Comparison of ENCODE assay signal across 15 cellular contexts in the genomic region with DNA sequence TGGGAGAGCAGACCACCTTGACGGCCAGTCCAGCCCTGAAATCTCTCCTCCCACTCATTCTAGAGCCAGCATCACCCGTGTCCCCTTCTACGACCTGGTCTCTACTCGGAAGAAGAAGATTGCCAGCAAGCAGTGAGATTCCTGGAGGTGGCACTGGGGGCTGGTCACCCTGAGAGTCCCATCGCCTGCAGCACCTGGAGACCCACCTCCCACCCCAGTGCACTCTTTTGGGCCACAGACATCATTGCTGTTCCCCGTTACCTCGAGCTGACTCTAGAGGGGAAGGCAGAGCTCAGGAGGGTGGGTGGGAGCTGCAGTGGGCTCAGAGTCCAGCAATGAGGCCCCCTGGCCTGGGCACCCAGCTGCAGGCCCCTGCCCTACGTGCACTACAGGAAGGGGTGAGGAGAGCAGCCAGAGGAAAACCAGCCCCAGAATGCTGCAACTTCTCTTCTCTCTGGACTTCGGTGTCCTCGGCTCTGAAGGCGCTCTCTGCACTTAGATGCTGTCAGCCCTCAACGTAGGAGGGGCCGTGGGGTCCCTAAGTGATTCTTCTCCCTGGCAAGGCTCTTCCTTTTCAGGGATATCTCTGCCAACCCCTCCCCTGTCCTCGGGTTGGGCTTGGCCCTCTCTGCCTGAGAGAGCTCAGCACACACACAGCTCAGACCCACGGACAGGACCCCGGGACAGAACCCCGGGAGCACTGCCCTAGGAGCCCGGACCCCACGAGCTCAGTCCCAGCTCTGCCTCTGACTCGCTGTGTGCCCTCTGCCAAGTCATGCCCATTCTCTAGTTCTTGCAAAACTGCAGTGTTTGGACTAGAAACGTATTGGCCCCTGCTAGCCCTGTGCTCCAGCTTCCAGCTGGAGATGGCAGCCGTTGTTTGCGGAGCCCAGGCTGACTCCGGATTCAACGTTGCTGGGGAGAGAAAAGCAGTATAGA. TPM values are rescaled to one million over a fixed set of nuclear protein-coding genes. Genes with fewer than 3 reads are reported as not detected.
DNase-seq lines count a peak whose midpoint lies in the region; ATAC-seq and TF ChIP-seq lines count a peak whose summit lies in the region.
"Had no signal": no experiment of that assay in that cellular context is flagged by ENCODE, and none has a peak within 500 bp of the region (broad histone marks: within the 10 kb centered on the region; RNA-seq: fewer than 3 reads in every experiment).

No MANE protein-coding gene starts in this region.

- peaks cover 33% of the 10 kb centered on the region for H3K36me3 Mint-ChIP-seq in activated T-cell treated with anti-CD3 and anti-CD28 coated beads, Interleukin-2, amount 50 U/mL, for 24 hours (ENCODE audit: low read depth)

- peaks cover 3% of the 10 kb centered on the region; the same call in 1 of the 2 replicates for H3F3A ChIP-seq in Loucy (ENCODE audit: low read depth)

- peaks cover 58% of the 10 kb centered on the region for H3K4me1 Mint-ChIP-seq in activated T-cell treated with anti-CD3 and anti-CD28 coated beads, Interleukin-2, amount 50 U/mL, for 24 hours (ENCODE audit: low read depth)

- TF ChIP-seq POLR2A in spleen (IDR thresholded peaks at IDR 0.05), result no peak

- TF ChIP-seq CTCF in Loucy (conservative IDR thresholded peaks at IDR 0.05; ENCODE audit: low read length) (no peak), spleen (IDR thresholded peaks at IDR 0.05 in 8 of 11, conservative IDR thresholded peaks at IDR 0.05 in 3 of 11) (no peak)

- peak overlapping the region; percentile 68 for H3K4me2 ChIP-seq in Loucy (ENCODE audit: low read depth, low read length, poor library complexity, severe bottlenecking)
- H3K4me2 ChIP-seq: smooth muscle cell had no signal

- no peaks in the 10 kb centered on the region for H3K9me3 ChIP-seq in Loucy (ENCODE audit: insufficient read depth, low read depth, low read length)
- no peaks in the 10 kb centered on the region for H3K9me3 ChIP-seq in effector memory CD4-positive, alpha-beta T cell (ENCODE audit: control insufficient read depth, low read length)
- H3K9me3 ChIP-seq in spleen, result no peaks in the 10 kb centered on the region
- H3K9me3 ChIP-seq: left ventricle myocardium inferior, tibial artery had no signal

- H3K4me3 Mint-ChIP-seq in activated T-cell treated with anti-CD3 and anti-CD28 coated beads, Interleukin-2, amount 50 U/mL, for 24 hours, result peak overlapping the region; percentile 20

- H3K9me2 ChIP-seq in Loucy (replicated peaks; ENCODE audit: low read depth, low read length), result no peaks in the 10 kb centered on the region

- H4K20me1 ChIP-seq in Loucy (ENCODE audit: insufficient read depth, low read length, poor library complexity, severe bottlenecking), result no peaks in the 10 kb centered on the region

- peak overlapping the region; percentile 40 for H3K27ac ChIP-seq in effector memory CD4-positive, alpha-beta T cell (ENCODE audit: insufficient read depth, low read length, poor library complexity, severe bottlenecking)
- peak overlapping the region in 3 of 8 donors; percentile 83 to 96 (median 90) for H3K27ac ChIP-seq in spleen
- H3K27ac ChIP-seq: left ventricle myocardium inferior, tibial artery had no signal

- peaks cover 15% of the 10 kb centered on the region; the same call in 1 of the 2 replicates for H3K79me2 ChIP-seq in Loucy (ENCODE audit: insufficient read depth, low read length)

- no peaks in the 10 kb centered on the region for H3K27me3 ChIP-seq in Loucy (ENCODE audit: insufficient read depth, low read length, poor library complexity, severe bottlenecking)
- no peaks in the 10 kb centered on the region for H3K27me3 ChIP-seq in effector memory CD4-positive, alpha-beta T cell (replicated peaks; ENCODE audit: control insufficient read depth, insufficient read depth, low read length, poor library complexity, severe bottlenecking)
- H3K27me3 ChIP-seq in spleen (replicated peaks in 1 of 7), result no peaks in the 10 kb centered on the region

- 63 to 69% (median 67%) methylated on average over 17 to 25 of the region's 25 CpGs for WGBS in spleen, 5 donors

- no peak overlapping the region for H2AFZ ChIP-seq in Loucy (ENCODE audit: low read length)

- no peak for ATAC-seq in GM21381 (IDR thresholded peaks at IDR 0.05; ENCODE audit: unreplicated experiment)
- ATAC-seq: esophagus mucosa had no signal

- H3K4me1 ChIP-seq in Loucy (ENCODE audit: insufficient read depth, low read length, poor library complexity, severe bottlenecking), result peaks cover 74% of the 10 kb centered on the region
- H3K4me1 ChIP-seq in effector memory CD4-positive, alpha-beta T cell (ENCODE audit: control insufficient read depth, insufficient read depth, low read length, poor library complexity, severe bottlenecking), result peaks cover 42% of the 10 kb centered on the region
- H3K4me1 ChIP-seq in spleen, result peaks cover 38 to 85% (median 64%) of the 10 kb centered on the region in 6 donors

- DNase-seq in activated T-cell treated with anti-CD3 and anti-CD28 coated beads, Interleukin-2, amount 50 U/mL, for 24 hours, result no peak
- DNase-seq in activated T-cell treated with anti-CD3 and anti-CD28 coated beads for 4 hours, result no peak
- no peak for DNase-seq in effector memory CD4-positive, alpha-beta T cell
- peak; percentile 74 for DNase-seq in spleen
- DNase-seq in stimulated activated CD4-positive, alpha-beta T cell treated with anti-CD3 and anti-CD28 coated beads, Interleukin-12 subunit alpha, Interleukin-12 subunit beta, amount 100 ng/mL, for 4 hours, result no peak
- DNase-seq in midbrain (lab: John Stamatoyannopoulos, UW), result no peak
- DNase-seq: cerebellar nuclear complex, left ventricle myocardium inferior, NCI-H1105 treated with DMSO at 0.1 percent for 48 hours, NCI-H446, tibial artery had no signal

- H3K27me3 Mint-ChIP-seq in activated T-cell treated with anti-CD3 and anti-CD28 coated beads, Interleukin-2, amount 50 U/mL, for 24 hours, result no peaks in the 10 kb centered on the region

- peak overlapping the region; percentile 64 for H3K27ac Mint-ChIP-seq in activated T-cell treated with anti-CD3 and anti-CD28 coated beads, Interleukin-2, amount 50 U/mL, for 24 hours

- no peaks in the 10 kb centered on the region for H3K9me3 Mint-ChIP-seq in activated T-cell treated with anti-CD3 and anti-CD28 coated beads, Interleukin-2, amount 50 U/mL, for 24 hours

- intact Hi-C loops in spleen (cut with DNase I; ENCODE audit: low total_unique reads), result loop anchor here (5.0 kb wide), 1 partner anchor 41 kb away; no protein-coding TSS in a partner anchor

- H3K9ac ChIP-seq in Loucy (ENCODE audit: low read depth, low read length, poor library complexity, severe bottlenecking), result peak overlapping the region; percentile 63

- H3K36me3 ChIP-seq in Loucy (ENCODE audit: insufficient read depth, low read length) (peaks cover 9% of the 10 kb centered on the region; the same call in 1 of the 2 replicates), spleen (peaks cover 0 to 66% (median 34%) of the 10 kb centered on the region in 6 donors)
- peaks cover 39% of the 10 kb centered on the region for H3K36me3 ChIP-seq in effector memory CD4-positive, alpha-beta T cell (ENCODE audit: control insufficient read depth, insufficient read depth, low read length)
- H3K36me3 ChIP-seq: left ventricle myocardium inferior, tibial artery had no signal

- H3K4me3 ChIP-seq in Loucy (ENCODE audit: low read length, poor library complexity, severe bottlenecking) (peak overlapping the region; percentile 55), spleen (no peak overlapping the region)
- H3K4me3 ChIP-seq in effector memory CD4-positive, alpha-beta T cell (ENCODE audit: insufficient read depth, low read depth, low read length, poor library complexity, severe bottlenecking), result no peak overlapping the region
- H3K4me3 ChIP-seq: left ventricle myocardium inferior, smooth muscle cell, tibial artery had no signal

RNA-seq across cellular contexts. Expression of gene CYTH4, which starts 31.3 kb away (rescaled TPM):
- 100 to 1,000 TPM in 6 of 7 donors, 10 to 100 TPM in 1; 97.5 to 238 (median 118) TPM for total RNA-seq in spleen
- polyA plus RNA-seq in spleen, result 10 to 100 TPM; 35.3 to 58.1 (median 53.6) TPM
- total RNA-seq: smooth muscle cell had no signal
- polyA plus RNA-seq: smooth muscle cell had no signal
